In genomic region chr16:53131363-53132071, GRCh38 we compare ENCODE assay signal across 8 cellular contexts.
DNase-seq lines count a peak whose midpoint lies in the region; ATAC-seq and TF ChIP-seq lines count a peak whose summit lies in the region.

No MANE protein-coding gene starts in this region.

- H3K9ac ChIP-seq in BLaER1 (peak overlapping the region; percentile 88), Loucy (ENCODE audit: low read depth, low read length, poor library complexity, severe bottlenecking) (peak overlapping the region; percentile 82)

- H3K4me2 ChIP-seq in BLaER1: peak overlapping the region; percentile 93
- peak overlapping the region; percentile 87 for H3K4me2 ChIP-seq in Loucy (ENCODE audit: low read depth, low read length, poor library complexity, severe bottlenecking)

- H3K9me3 ChIP-seq in BLaER1 (no peaks in the 10 kb centered on the region), Loucy (ENCODE audit: insufficient read depth, low read depth, low read length) (no peaks in the 10 kb centered on the region)

- H3K36me3 ChIP-seq in BLaER1 (no peaks in the 10 kb centered on the region), Loucy (ENCODE audit: insufficient read depth, low read length) (no peaks in the 10 kb centered on the region; the same call in 1 of the 2 replicates)

- peak; percentile 4 to 29 for DNase-seq in activated CD8-positive, alpha-beta memory T cell treated with anti-CD3 and anti-CD28 coated beads for 1 hour (ENCODE audit: extremely low read depth in 1 of 2, low read depth in 1 of 2)
- DNase-seq in effector CD8-positive, alpha-beta T cell (lab: John Stamatoyannopoulos, UW): peak; percentile 37
- DNase-seq in medulla oblongata (ENCODE audit: extremely low spot score): peak; percentile 32
- DNase-seq in stimulated activated CD4-positive, alpha-beta T cell treated with anti-CD3 and anti-CD28 coated beads, TNF-alpha, amount 100 ng/mL, for 48 hours (ENCODE audit: low read depth in 3 of 3): peak; percentile 37 to 48 (median 43)
- no peak for DNase-seq in NCI-H510A (lab: John Stamatoyannopoulos, UW)

- H4K20me1 ChIP-seq in BLaER1 (peaks cover 42% of the 10 kb centered on the region), Loucy (ENCODE audit: insufficient read depth, low read length, poor library complexity, severe bottlenecking) (peaks cover 13% of the 10 kb centered on the region)

- peaks cover 4% of the 10 kb centered on the region; the same call in 1 of the 2 replicates for H3F3A ChIP-seq in Loucy (ENCODE audit: low read depth)

- no peak for TF ChIP-seq CTCF in Loucy (conservative IDR thresholded peaks at IDR 0.05; ENCODE audit: low read length)

- H3K4me1 ChIP-seq in BLaER1 (peaks cover 33% of the 10 kb centered on the region), Loucy (ENCODE audit: insufficient read depth, low read length, poor library complexity, severe bottlenecking) (peaks cover 19% of the 10 kb centered on the region)

- peaks cover 24% of the 10 kb centered on the region for H3K79me2 ChIP-seq in Loucy (ENCODE audit: insufficient read depth, low read length)

- H3K27ac ChIP-seq in BLaER1: peak overlapping the region; percentile 81

- H3K27me3 ChIP-seq in BLaER1: no peaks in the 10 kb centered on the region
- H3K27me3 ChIP-seq in Loucy (ENCODE audit: insufficient read depth, low read length, poor library complexity, severe bottlenecking): no peaks in the 10 kb centered on the region

- peak overlapping the region; percentile 84; the same call in 1 of the 2 replicates for H2AFZ ChIP-seq in Loucy (ENCODE audit: low read length)

- peak; percentile 15 for ATAC-seq in GM19397 (IDR thresholded peaks at IDR 0.05; ENCODE audit: unreplicated experiment)

- peak overlapping the region; percentile 87 for H3K4me3 ChIP-seq in BLaER1
- peak overlapping the region; percentile 93 for H3K4me3 ChIP-seq in Loucy (ENCODE audit: low read length, poor library complexity, severe bottlenecking)

- no peaks in the 10 kb centered on the region for H3K9me2 ChIP-seq in Loucy (replicated peaks; ENCODE audit: low read depth, low read length)
